Comparison of ENCODE assay signal across 8 cellular contexts in the genomic region with DNA sequence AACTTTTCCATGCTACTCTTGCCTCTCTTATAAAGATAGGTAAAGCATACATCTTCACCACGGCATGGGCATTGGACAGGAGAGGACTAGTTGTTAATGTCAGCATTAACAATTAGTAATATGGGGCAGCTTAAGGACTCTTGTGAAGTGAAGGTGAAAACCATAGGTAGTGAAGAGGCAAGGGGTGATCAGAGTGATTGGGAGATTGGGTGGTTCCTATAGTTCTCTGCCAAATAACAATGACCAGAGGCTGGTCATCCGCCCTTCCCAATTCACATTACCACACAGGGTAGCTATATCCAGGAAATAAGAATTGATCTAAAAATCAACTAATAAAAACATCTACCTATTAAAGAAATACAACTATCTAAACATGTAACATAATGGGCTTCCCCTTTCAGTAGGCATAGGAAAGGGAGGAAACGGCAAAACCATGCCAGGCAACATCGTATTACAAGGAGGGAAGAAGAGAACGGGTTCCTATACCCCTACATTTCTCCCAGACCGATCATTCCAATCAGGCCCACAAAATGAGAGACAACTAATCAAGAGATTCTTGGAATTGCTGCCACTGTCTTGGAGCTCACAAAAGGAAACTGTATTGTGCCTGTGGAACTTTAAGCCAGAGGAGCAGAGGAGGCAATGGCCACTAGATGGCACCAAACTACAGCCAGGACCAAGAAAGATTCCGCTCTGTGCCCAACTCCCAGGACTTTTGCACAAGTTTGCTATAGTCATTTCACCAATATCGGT.
DNase-seq lines count a peak whose midpoint lies in the region; ATAC-seq and TF ChIP-seq lines count a peak whose summit lies in the region.

No MANE protein-coding gene starts in this region.

- H3K79me2 ChIP-seq in Loucy (ENCODE audit: insufficient read depth, low read length) (no peaks in the 10 kb centered on the region), SK-N-SH (ENCODE audit: insufficient read depth) (no peaks in the 10 kb centered on the region)

- H3K4me1 ChIP-seq in Loucy (ENCODE audit: insufficient read depth, low read length, poor library complexity, severe bottlenecking) (no peaks in the 10 kb centered on the region), SK-N-SH (ENCODE audit: control insufficient read depth in 1 of 2, insufficient read depth in 2 of 2, low read depth in 1 of 2, low read length in 1 of 2) (peaks cover 0 to 6% of the 10 kb centered on the region in 2 experiments; a peak in 2 of 4 replicates), psoas muscle (peaks cover 32% of the 10 kb centered on the region), aorta (ENCODE audit: control insufficient read depth in 1 of 2, insufficient read depth in 2 of 2, low read length in 2 of 2) (peaks cover 0 to 2% of the 10 kb centered on the region in 2 donors)

- POLR2A ChIA-PET in SK-N-SH (lab: Yijun Ruan, JAX) = interaction anchor here (0.6 kb wide), 1 partner anchor 122 kb away, joined by 3 read pairs; the partner anchor contains the start of gene FBXL17

- TF ChIP-seq EP300 in SK-N-SH (IDR thresholded peaks at IDR 0.05; ENCODE audit: borderline replicate concordance in 1 of 2, low read depth in 1 of 2, low read length in 1 of 2) = no peak

- no peaks in the 10 kb centered on the region for H3K27me3 Mint-ChIP-seq in activated naive CD4-positive, alpha-beta T cell treated with anti-CD3 and anti-CD28 coated beads, Interleukin-2, amount 50 U/mL, for 24 hours

- intact Hi-C loops in head of caudate nucleus (cut with DNase I) (no loop called here), psoas muscle (cut with DNase I) (loop anchor here (2.0 to 5.0 kb wide), 2 partner anchors 82 to 85 kb away; no protein-coding TSS in a partner anchor), aorta (cut with DNase I) (no loop called here)

- H3K36me3 ChIP-seq in Loucy (ENCODE audit: insufficient read depth, low read length) = no peaks in the 10 kb centered on the region
- no peaks in the 10 kb centered on the region for H3K36me3 ChIP-seq in SK-N-SH (replicated peaks in 1 of 2; ENCODE audit: control insufficient read depth in 1 of 2, insufficient read depth in 2 of 2, low read length in 1 of 2)
- H3K36me3 ChIP-seq in psoas muscle (ENCODE audit: insufficient read depth in 1 of 2, low read depth in 1 of 2) = no peaks in the 10 kb centered on the region
- no peaks in the 10 kb centered on the region for H3K36me3 ChIP-seq in aorta (ENCODE audit: control insufficient read depth in 1 of 2, insufficient read depth in 2 of 2, low read length in 1 of 2)

- peak; percentile 94 for TF ChIP-seq RAD21 in SK-N-SH (IDR thresholded peaks at IDR 0.05; ENCODE audit: low read length)

- H3K9ac ChIP-seq in Loucy (ENCODE audit: low read depth, low read length, poor library complexity, severe bottlenecking) (no peak overlapping the region), SK-N-SH (no peak overlapping the region)

- H3K9me3 ChIP-seq in Loucy (ENCODE audit: insufficient read depth, low read depth, low read length) (no peaks in the 10 kb centered on the region), SK-N-SH (no peaks in the 10 kb centered on the region), psoas muscle (no peaks in the 10 kb centered on the region), aorta (ENCODE audit: control insufficient read depth, low read length) (no peaks in the 10 kb centered on the region)

- H3K27me3 ChIP-seq in Loucy (ENCODE audit: insufficient read depth, low read length, poor library complexity, severe bottlenecking) (no peaks in the 10 kb centered on the region), SK-N-SH (ENCODE audit: insufficient read depth) (no peaks in the 10 kb centered on the region), psoas muscle (ENCODE audit: insufficient read depth in 3 of 3, low read length in 2 of 3) (no peaks in the 10 kb centered on the region), aorta (ENCODE audit: control insufficient read depth in 1 of 2, insufficient read depth in 2 of 2, low read length in 1 of 2) (no peaks in the 10 kb centered on the region)

- H3K9me3 Mint-ChIP-seq in activated naive CD4-positive, alpha-beta T cell treated with anti-CD3 and anti-CD28 coated beads, Interleukin-2, amount 50 U/mL, for 24 hours = no peaks in the 10 kb centered on the region

- H3K4me1 Mint-ChIP-seq in activated naive CD4-positive, alpha-beta T cell treated with anti-CD3 and anti-CD28 coated beads, Interleukin-2, amount 50 U/mL, for 24 hours = peaks cover 5% of the 10 kb centered on the region

- peak overlapping the region; percentile 20 for H3K4me3 Mint-ChIP-seq in activated naive CD4-positive, alpha-beta T cell treated with anti-CD3 and anti-CD28 coated beads, Interleukin-2, amount 50 U/mL, for 24 hours

- H3K4me3 ChIP-seq in Loucy (ENCODE audit: low read length, poor library complexity, severe bottlenecking) (no peak overlapping the region), SK-N-SH (ENCODE audit: low read depth in 2 of 2, low read length in 1 of 2) (peak overlapping the region in 1 of 2 experiments; percentile 21; a peak in 1 of 4 replicates), psoas muscle (peak overlapping the region; percentile 40), aorta (ENCODE audit: low read length in 2 of 2) (no peak overlapping the region)

- peak overlapping the region; percentile 2 for H3K27ac Mint-ChIP-seq in activated naive CD4-positive, alpha-beta T cell treated with anti-CD3 and anti-CD28 coated beads, Interleukin-2, amount 50 U/mL, for 24 hours

- ATAC-seq in psoas muscle (peak; percentile 75 to 94 (median 91)), aorta (ENCODE audit: low FRiP score) (peak; percentile 88)

- no peaks in the 10 kb centered on the region for H3K36me3 Mint-ChIP-seq in activated naive CD4-positive, alpha-beta T cell treated with anti-CD3 and anti-CD28 coated beads, Interleukin-2, amount 50 U/mL, for 24 hours

- H3K27ac ChIP-seq in SK-N-SH (ENCODE audit: low read depth in 2 of 2, low read length in 1 of 2) = no peak overlapping the region
- H3K27ac ChIP-seq in psoas muscle = no peak overlapping the region
- H3K27ac ChIP-seq in aorta (ENCODE audit: low read depth in 1 of 2, low read length in 2 of 2) = no peak overlapping the region

- CTCF ChIA-PET in SK-N-SH (lab: Yijun Ruan, JAX) = interaction anchor here (0.6 to 5.0 kb wide), 50 partner anchors 8 to 1057 kb away, joined by 3 to 55 read pairs (median 4); partner anchors contain the start of gene FBXL17

- TF ChIP-seq CTCF in Loucy (conservative IDR thresholded peaks at IDR 0.05; ENCODE audit: low read length) = peak; percentile 79
- peak; percentile 98 for TF ChIP-seq CTCF in SK-N-SH (IDR thresholded peaks at IDR 0.05)
- peak; percentile 96 for TF ChIP-seq CTCF in psoas muscle (IDR thresholded peaks at IDR 0.05)

- H3K9me2 ChIP-seq in Loucy (replicated peaks; ENCODE audit: low read depth, low read length) (no peaks in the 10 kb centered on the region), SK-N-SH (no peaks in the 10 kb centered on the region)

- no peaks in the 10 kb centered on the region for H3F3A ChIP-seq in Loucy (ENCODE audit: low read depth)
- H3F3A ChIP-seq in SK-N-SH (replicated peaks; ENCODE audit: insufficient read depth) = no peaks in the 10 kb centered on the region

- DNase-seq in GM04504 (ENCODE audit: low read depth) = peak; percentile 51
- DNase-seq in GOT3 (lab: John Stamatoyannopoulos, UW) = peak; percentile 35
- DNase-seq in SK-N-SH = peak; percentile 47
- DNase-seq in head of caudate nucleus = peak; percentile 37 to 91 (median 76)
- peak; percentile 49 to 71 for DNase-seq in psoas muscle
- peak in 1 of 2 donors; percentile 69 for DNase-seq in aorta

- H2AFZ ChIP-seq in Loucy (ENCODE audit: low read length) (no peak overlapping the region), SK-N-SH (ENCODE audit: low read depth) (no peak overlapping the region)

- H3K4me2 ChIP-seq in Loucy (ENCODE audit: low read depth, low read length, poor library complexity, severe bottlenecking) = no peak overlapping the region
- no peak overlapping the region for H3K4me2 ChIP-seq in SK-N-SH

- 57% methylated on average over 7 of the region's 8 CpGs for WGBS in SK-N-SH (ENCODE audit: low lambda C conversion rate)
- WGBS in psoas muscle, 3 donors = 38 to 49% (median 47%) methylated on average over 8 of the region's 8 CpGs
- WGBS in aorta, 2 donors = 39 to 44% methylated on average over 8 of the region's 8 CpGs

- no peaks in the 10 kb centered on the region for H4K20me1 ChIP-seq in Loucy (ENCODE audit: insufficient read depth, low read length, poor library complexity, severe bottlenecking)
- H4K20me1 ChIP-seq in SK-N-SH (ENCODE audit: insufficient read depth) = no peaks in the 10 kb centered on the region

TF ChIP-seq in SK-N-SH, 30 proteins besides CTCF, POLR2A, EP300 and RAD21:
- TF ChIP-seq RCOR1 (IDR thresholded peaks at IDR 0.05; ENCODE audit: low read length) (peak; percentile 67), SMC3 (IDR thresholded peaks at IDR 0.05; ENCODE audit: low read depth, low read length) (peak; percentile 90)
- TF ChIP-seq, protein P1, sequence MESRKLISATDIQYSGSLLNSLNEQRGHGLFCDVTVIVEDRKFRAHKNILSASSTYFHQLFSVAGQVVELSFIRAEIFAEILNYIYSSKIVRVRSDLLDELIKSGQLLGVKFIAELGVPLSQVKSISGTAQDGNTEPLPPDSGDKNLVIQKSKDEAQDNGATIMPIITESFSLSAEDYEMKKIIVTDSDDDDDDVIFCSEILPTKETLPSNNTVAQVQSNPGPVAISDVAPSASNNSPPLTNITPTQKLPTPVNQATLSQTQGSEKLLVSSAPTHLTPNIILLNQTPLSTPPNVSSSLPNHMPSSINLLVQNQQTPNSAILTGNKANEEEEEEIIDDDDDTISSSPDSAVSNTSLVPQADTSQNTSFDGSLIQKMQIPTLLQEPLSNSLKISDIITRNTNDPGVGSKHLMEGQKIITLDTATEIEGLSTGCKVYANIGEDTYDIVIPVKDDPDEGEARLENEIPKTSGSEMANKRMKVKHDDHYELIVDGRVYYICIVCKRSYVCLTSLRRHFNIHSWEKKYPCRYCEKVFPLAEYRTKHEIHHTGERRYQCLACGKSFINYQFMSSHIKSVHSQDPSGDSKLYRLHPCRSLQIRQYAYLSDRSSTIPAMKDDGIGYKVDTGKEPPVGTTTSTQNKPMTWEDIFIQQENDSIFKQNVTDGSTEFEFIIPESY (IDR thresholded peaks at IDR 0.05; ENCODE audit: borderline replicate concordance, low read depth) = no peak

Comparison
In these comparisons a context has a peak if more than half of its experiments do, and no peak if none do; other contexts are left out.
1. intact Hi-C loops: an anchor here in psoas muscle (2.0 to 5.0 kb wide); none called in head of caudate nucleus and aorta.